Comparison of ENCODE assay signal across 11 cellular contexts in genomic region chr14:76908834-76909233, GRCh38.
A peak's percentile ranks its signal among the peaks of the same experiment; 100 is the strongest.
DNase-seq lines count a peak whose midpoint lies in the region; ATAC-seq and TF ChIP-seq lines count a peak whose summit lies in the region.
"Had no signal": no experiment of that assay in that cellular context is flagged by ENCODE, and none has a peak within 500 bp of the region (broad histone marks: within the 10 kb centered on the region; RNA-seq: fewer than 3 reads in every experiment).

No MANE protein-coding gene starts in this region.

- H3K4me3 Mint-ChIP-seq in activated naive CD8-positive, alpha-beta T cell treated with anti-CD3 and anti-CD28 coated beads, Interleukin-2, amount 50 U/mL, for 24 hours = peak overlapping the region; percentile 14
- peak overlapping the region in 1 of 2 donors; percentile 67 for H3K4me3 Mint-ChIP-seq in stimulated activated naive CD8-positive, alpha-beta T cell treated with anti-CD3 and anti-CD28 coated beads, Interleukin-15, amount 100 ng/mL, for 72 hours

- H3K9me3 ChIP-seq in right atrium auricular region (no peaks in the 10 kb centered on the region), colonic mucosa (no peaks in the 10 kb centered on the region)
- H3K9me3 ChIP-seq: tibial artery had no signal

- H3K4me1 Mint-ChIP-seq in activated naive CD8-positive, alpha-beta T cell treated with anti-CD3 and anti-CD28 coated beads, Interleukin-2, amount 50 U/mL, for 24 hours = peaks cover 34% of the 10 kb centered on the region
- peaks cover 48% of the 10 kb centered on the region for H3K4me1 Mint-ChIP-seq in stimulated activated naive CD8-positive, alpha-beta T cell treated with anti-CD3 and anti-CD28 coated beads, Interleukin-15, amount 100 ng/mL, for 72 hours

- H3K4me3 ChIP-seq in right atrium auricular region (no peak overlapping the region), colonic mucosa (no peak overlapping the region)
- H3K4me3 ChIP-seq: tibial artery had no signal

- peaks cover 4 to 25% of the 10 kb centered on the region in 2 donors for H3K4me1 ChIP-seq in right atrium auricular region
- H3K4me1 ChIP-seq in colonic mucosa = no peaks in the 10 kb centered on the region

- H3K27ac ChIP-seq in right atrium auricular region (no peak overlapping the region), colonic mucosa (no peak overlapping the region)
- H3K27ac ChIP-seq: KMS-11, tibial artery had no signal

- intact Hi-C loops in left cardiac atrium (cut with DNase I) (no loop called here), colonic mucosa (cut with DNase I) (no loop called here)

- H3K27ac Mint-ChIP-seq in activated naive CD8-positive, alpha-beta T cell treated with anti-CD3 and anti-CD28 coated beads, Interleukin-2, amount 50 U/mL, for 24 hours = peak overlapping the region; percentile 62
- H3K27ac Mint-ChIP-seq in stimulated activated naive CD8-positive, alpha-beta T cell treated with anti-CD3 and anti-CD28 coated beads, Interleukin-15, amount 100 ng/mL, for 72 hours = peak overlapping the region in 1 of 2 donors; percentile 58

- peak; percentile 5 to 23 for ATAC-seq in left cardiac atrium
- peak; percentile 39 for ATAC-seq in activated naive CD8-positive, alpha-beta T cell treated with anti-CD3 and anti-CD28 coated beads, Interleukin-2, amount 50 U/mL, for 24 hours
- peak; percentile 81 for ATAC-seq in stimulated activated naive CD8-positive, alpha-beta T cell treated with anti-CD3 and anti-CD28 coated beads, Interleukin-15, amount 100 ng/mL, for 72 hours

- H3K27me3 ChIP-seq in right atrium auricular region = no peaks in the 10 kb centered on the region
- no peaks in the 10 kb centered on the region for H3K27me3 ChIP-seq in colonic mucosa
- H3K27me3 ChIP-seq: tibial artery had no signal

- no peaks in the 10 kb centered on the region for H3K9me3 Mint-ChIP-seq in activated naive CD8-positive, alpha-beta T cell treated with anti-CD3 and anti-CD28 coated beads, Interleukin-2, amount 50 U/mL, for 24 hours
- no peaks in the 10 kb centered on the region for H3K9me3 Mint-ChIP-seq in stimulated activated naive CD8-positive, alpha-beta T cell treated with anti-CD3 and anti-CD28 coated beads, Interleukin-15, amount 100 ng/mL, for 72 hours

- H3K36me3 ChIP-seq in right atrium auricular region (no peaks in the 10 kb centered on the region), colonic mucosa (no peaks in the 10 kb centered on the region)
- H3K36me3 ChIP-seq: tibial artery had no signal

- no peak overlapping the region for H3K9ac ChIP-seq in colonic mucosa (ENCODE audit: low read depth in 2 of 2, low read length in 2 of 2)
- H3K9ac ChIP-seq: KMS-11 had no signal

- DNase-seq in left cardiac atrium = no peak
- DNase-seq in right atrium auricular region (ENCODE audit: low spot score) = no peak
- peak; percentile 63 to 92 for DNase-seq in NOMO-1 (lab: John Stamatoyannopoulos, UW; ENCODE audit: unreplicated experiment in 2 of 2)
- DNase-seq in activated naive CD8-positive, alpha-beta T cell treated with anti-CD3 and anti-CD28 coated beads, Interleukin-2, amount 50 U/mL, for 24 hours = peak; percentile 36
- DNase-seq in stimulated activated naive CD8-positive, alpha-beta T cell treated with anti-CD3 and anti-CD28 coated beads, Interleukin-15, amount 100 ng/mL, for 72 hours = peak; percentile 25 to 60
- DNase-seq in GM03348 (ENCODE audit: low spot score) = no peak
- no peak for DNase-seq in NCI-H1105 treated with DMSO at 0.1 percent for 48 hours (lab: John Stamatoyannopoulos, UW)
- no peak for DNase-seq in colonic mucosa
- DNase-seq: caudate nucleus, tibial artery had no signal

- no peaks in the 10 kb centered on the region for H3K27me3 Mint-ChIP-seq in activated naive CD8-positive, alpha-beta T cell treated with anti-CD3 and anti-CD28 coated beads, Interleukin-2, amount 50 U/mL, for 24 hours
- H3K27me3 Mint-ChIP-seq in stimulated activated naive CD8-positive, alpha-beta T cell treated with anti-CD3 and anti-CD28 coated beads, Interleukin-15, amount 100 ng/mL, for 72 hours = no peaks in the 10 kb centered on the region

- no peaks in the 10 kb centered on the region for H3K36me3 Mint-ChIP-seq in activated naive CD8-positive, alpha-beta T cell treated with anti-CD3 and anti-CD28 coated beads, Interleukin-2, amount 50 U/mL, for 24 hours (ENCODE audit: low read depth)

- TF ChIP-seq CTCF in right atrium auricular region (IDR thresholded peaks at IDR 0.05) (no peak), colonic mucosa (IDR thresholded peaks at IDR 0.05) (no peak)

Comparison
In these comparisons a context has a peak if more than half of its experiments do, and no peak if none do; other contexts are left out.
1. ATAC-seq: peak in every context shown above with its lines; median percentile 81 in stimulated activated naive CD8-positive, alpha-beta T cell treated with anti-CD3 and anti-CD28 coated beads, Interleukin-15, amount 100 ng/mL, for 72 hours; 39 in activated naive CD8-positive, alpha-beta T cell treated with anti-CD3 and anti-CD28 coated beads, Interleukin-2, amount 50 U/mL, for 24 hours; 14 in left cardiac atrium.
2. DNase-seq: peak in NOMO-1 (2 of 2), activated naive CD8-positive, alpha-beta T cell treated with anti-CD3 and anti-CD28 coated beads, Interleukin-2, amount 50 U/mL, for 24 hours (single experiment) and stimulated activated naive CD8-positive, alpha-beta T cell treated with anti-CD3 and anti-CD28 coated beads, Interleukin-15, amount 100 ng/mL, for 72 hours (2 of 2); none in left cardiac atrium (single experiment), right atrium auricular region (single experiment), GM03348 (single experiment), NCI-H1105 treated with DMSO at 0.1 percent for 48 hours (single experiment) and colonic mucosa (single experiment).